14 cellular contexts compared by ENCODE assay signal in genomic region chr20:48419173-48419572, GRCh38.
DNase-seq lines count a peak whose midpoint lies in the region; ATAC-seq and TF ChIP-seq lines count a peak whose summit lies in the region.
"Had no signal": no experiment of that assay in that cellular context is flagged by ENCODE, and none has a peak within 500 bp of the region (broad histone marks: within the 10 kb centered on the region; RNA-seq: fewer than 3 reads in every experiment).

No MANE protein-coding gene starts in this region.

- H3K4me3 Mint-ChIP-seq in nephron progenitor cell = no peak overlapping the region
- no peak overlapping the region for H3K4me3 Mint-ChIP-seq in stimulated activated naive B cell treated with anti-CD40 and anti-IgM and Interleukin-4, amounts not matched to agents 10 μg/mL and 1 μg/mL and 100 μg/mL, for 72 hours
- H3K4me3 Mint-ChIP-seq: B cell; CD4-positive, alpha-beta T cell; CD8-positive, alpha-beta T cell had no signal

- peak overlapping the region; percentile 23 for H3K27ac Mint-ChIP-seq in nephron progenitor cell
- peak overlapping the region; percentile 21 for H3K27ac Mint-ChIP-seq in stimulated activated naive B cell treated with anti-CD40 and anti-IgM and Interleukin-4, amounts not matched to agents 10 μg/mL and 1 μg/mL and 100 μg/mL, for 72 hours
- H3K27ac Mint-ChIP-seq: B cell; CD4-positive, alpha-beta T cell; CD8-positive, alpha-beta T cell had no signal

- no peaks in the 10 kb centered on the region for H3K36me3 Mint-ChIP-seq in nephron progenitor cell (ENCODE audit: low read depth)
- H3K36me3 Mint-ChIP-seq in stimulated activated naive B cell treated with anti-CD40 and anti-IgM and Interleukin-4, amounts not matched to agents 10 μg/mL and 1 μg/mL and 100 μg/mL, for 72 hours = no peaks in the 10 kb centered on the region
- H3K36me3 Mint-ChIP-seq: CD8-positive, alpha-beta T cell had no signal

- peaks cover 3% of the 10 kb centered on the region for H3K27me3 Mint-ChIP-seq in nephron progenitor cell (ENCODE audit: low read depth, poor library complexity)
- H3K27me3 Mint-ChIP-seq in stimulated activated naive B cell treated with anti-CD40 and anti-IgM and Interleukin-4, amounts not matched to agents 10 μg/mL and 1 μg/mL and 100 μg/mL, for 72 hours = peaks cover 21 to 27% of the 10 kb centered on the region in 2 donors

- DNase-seq in NCI-H82 treated with DMSO at 0.1 percent for 48 hours (lab: John Stamatoyannopoulos, UW; ENCODE audit: unreplicated experiment) (peak; percentile 5), NCI-H82 (lab: John Stamatoyannopoulos, UW) (no peak), nephron progenitor cell (no peak), HuH-7.5 (ENCODE audit: low spot score) (no peak)
- DNase-seq in stimulated activated naive B cell treated with anti-CD40 and anti-IgM and Interleukin-4, amounts not matched to agents 10 μg/mL and 1 μg/mL and 100 μg/mL, for 72 hours = no peak
- DNase-seq: AML-193; Calu3; CD4-positive, alpha-beta T cell; CD8-positive, alpha-beta T cell; DMS79 treated with DMSO at 0.1 percent for 48 hours; GF-D8 had no signal

- peaks cover 34% of the 10 kb centered on the region for H3K4me1 Mint-ChIP-seq in nephron progenitor cell
- peaks cover 9 to 25% of the 10 kb centered on the region in 2 donors for H3K4me1 Mint-ChIP-seq in stimulated activated naive B cell treated with anti-CD40 and anti-IgM and Interleukin-4, amounts not matched to agents 10 μg/mL and 1 μg/mL and 100 μg/mL, for 72 hours

- ATAC-seq in stimulated activated naive B cell treated with anti-CD40 and anti-IgM and Interleukin-4, amounts not matched to agents 10 μg/mL and 1 μg/mL and 100 μg/mL, for 72 hours (replicated peaks) = no peak
- no peak for ATAC-seq in HG02642 (IDR thresholded peaks at IDR 0.05; ENCODE audit: poor library complexity, unreplicated experiment)
- ATAC-seq: A549; CD8-positive, alpha-beta T cell had no signal

- TF ChIP-seq CTCF in nephron progenitor cell (IDR thresholded peaks at IDR 0.05) = no peak

- no peaks in the 10 kb centered on the region for H3K9me3 Mint-ChIP-seq in nephron progenitor cell
- H3K9me3 Mint-ChIP-seq in stimulated activated naive B cell treated with anti-CD40 and anti-IgM and Interleukin-4, amounts not matched to agents 10 μg/mL and 1 μg/mL and 100 μg/mL, for 72 hours = no peaks in the 10 kb centered on the region
- H3K9me3 Mint-ChIP-seq: CD4-positive, alpha-beta T cell; CD8-positive, alpha-beta T cell had no signal
